7 cellular contexts compared by ENCODE assay signal in the genomic region with DNA sequence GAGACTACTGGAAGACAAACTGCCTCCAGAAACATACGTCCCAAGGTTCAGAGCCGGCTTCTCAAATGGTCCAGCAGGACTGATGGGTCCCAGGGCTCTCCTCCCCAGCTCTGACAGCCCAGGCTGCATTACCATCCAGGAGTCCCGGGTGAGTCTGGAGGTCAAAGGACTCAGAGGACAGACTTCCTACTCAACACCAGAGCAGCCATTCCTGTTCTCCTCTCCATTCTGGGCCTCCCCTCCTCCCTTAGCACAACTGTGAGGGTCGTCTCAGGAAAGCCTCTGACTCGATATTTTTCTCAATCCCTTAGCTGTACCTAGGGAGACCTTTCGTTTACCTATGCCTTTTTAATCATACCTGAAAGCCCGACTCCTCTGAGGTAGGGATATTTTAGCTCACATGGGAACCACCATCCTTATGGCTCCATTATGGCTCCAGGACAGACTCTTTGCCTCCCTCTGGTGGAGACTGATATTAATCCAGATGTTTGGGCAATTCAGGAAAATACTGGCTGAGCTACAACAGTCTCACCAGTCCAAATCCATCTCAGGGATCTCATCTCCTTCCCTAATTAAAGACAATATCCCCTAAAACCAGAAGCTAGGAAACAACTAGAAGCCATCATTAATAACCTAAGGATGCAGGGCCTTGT.
DNase-seq lines count a peak whose midpoint lies in the region; ATAC-seq and TF ChIP-seq lines count a peak whose summit lies in the region.
"Not testable (repeated sequence)": the region's sequence is repeated elsewhere in the genome, so short reads cannot be mapped to it uniquely, and the experiment has no call there.

No MANE protein-coding gene starts in this region.

- not testable (repeated sequence) for H3K27me3 ChIP-seq in GM23338 (ENCODE audit: insufficient read depth)

- POLR2A ChIA-PET in OCI-LY7 (lab: Charles Lee); activated B cell treated with CpG ODN at 0.5 μM for 24 hours (lab: Charles Lee): not testable (repeated sequence)

- not testable (repeated sequence) for H3K4me1 Mint-ChIP-seq in GM23338; activated B cell treated with CpG ODN at 0.5 μM for 24 hours; endothelial cell (ENCODE audit: unreplicated experiment); osteocyte (ENCODE audit: unreplicated experiment)

- not testable (repeated sequence) for H3K27ac Mint-ChIP-seq in GM23338; activated B cell treated with CpG ODN at 0.5 μM for 24 hours; endothelial cell (ENCODE audit: unreplicated experiment); osteocyte (ENCODE audit: unreplicated experiment)

- not testable (repeated sequence) for H3K9me3 ChIP-seq in OCI-LY7 (ENCODE audit: low read length)

- ATAC-seq in GM23338 (peak; percentile 83), activated B cell treated with CpG ODN at 0.5 μM for 24 hours (ENCODE audit: low read depth) (peak; percentile 25), left colon (peak; percentile 66)

- H3K9me2 ChIP-seq in GM23338 (ENCODE audit: insufficient read depth); OCI-LY7 (ENCODE audit: insufficient read depth, low read length): not testable (repeated sequence)

- not testable (repeated sequence) for H3K27me3 Mint-ChIP-seq in GM23338 (ENCODE audit: insufficient read depth, low read depth, poor library complexity); activated B cell treated with CpG ODN at 0.5 μM for 24 hours; endothelial cell (ENCODE audit: unreplicated experiment); osteocyte (ENCODE audit: unreplicated experiment)

- not testable (repeated sequence) for DNase-seq in AG10803 (ENCODE audit: low read depth); GM23338 (ENCODE audit: low spot score); OCI-LY7 (ENCODE audit: low spot score); activated B cell treated with CpG ODN at 0.5 μM for 24 hours; left colon; osteocyte (ENCODE audit: extremely low spot score, unreplicated experiment)
- peak; percentile 21 for DNase-seq in endothelial cell (ENCODE audit: low spot score)

- TF ChIP-seq CTCF in AG10803 (conservative IDR thresholded peaks at IDR 0.05; ENCODE audit: low read length) (peak; percentile 8), GM23338 (conservative IDR thresholded peaks at IDR 0.05; ENCODE audit: low read depth in 2 of 2) (peak; percentile 29 to 41), OCI-LY7 (conservative IDR thresholded peaks at IDR 0.05; ENCODE audit: low read length) (0 out of 2 replicates have a peak, but pooled peaks have one; percentile 16), endothelial cell (IDR thresholded peaks at IDR 0.05; ENCODE audit: unreplicated experiment) (peak; percentile 17), osteocyte (IDR thresholded peaks at IDR 0.05) (peak; percentile 29)
- not testable (repeated sequence) for TF ChIP-seq CTCF in activated B cell treated with CpG ODN at 0.5 μM for 24 hours (IDR thresholded peaks at IDR 0.05)

- not testable (repeated sequence) for H3K4me1 ChIP-seq in GM23338 (ENCODE audit: insufficient read depth); OCI-LY7 (ENCODE audit: insufficient read depth, low read length, poor library complexity, severe bottlenecking)

- not testable (repeated sequence) for H3K27ac ChIP-seq in GM23338 (ENCODE audit: low read depth); OCI-LY7 (ENCODE audit: low read depth, low read length, poor library complexity, severe bottlenecking)

- intact Hi-C loops in OCI-LY7 (cut with micrococcal nuclease; ENCODE audit: unreplicated experiment); activated B cell treated with CpG ODN at 0.5 μM for 24 hours (cut with micrococcal nuclease); left colon (cut with DNase I, micrococcal nuclease): not testable (repeated sequence)

- H2AFZ ChIP-seq in GM23338; OCI-LY7 (ENCODE audit: low read length): not testable (repeated sequence)

- not testable (repeated sequence) for H3K9me3 Mint-ChIP-seq in GM23338; activated B cell treated with CpG ODN at 0.5 μM for 24 hours; endothelial cell (ENCODE audit: unreplicated experiment); osteocyte (ENCODE audit: unreplicated experiment)

- not testable (repeated sequence) for H3K36me3 ChIP-seq in GM23338 (ENCODE audit: insufficient read depth); OCI-LY7 (ENCODE audit: insufficient read depth, low read length)

- H4K20me1 ChIP-seq in GM23338 (replicated peaks; ENCODE audit: insufficient read depth); OCI-LY7 (ENCODE audit: insufficient read depth, low read length): not testable (repeated sequence)

- not testable (repeated sequence) for H3K36me3 Mint-ChIP-seq in GM23338 (ENCODE audit: low read depth); activated B cell treated with CpG ODN at 0.5 μM for 24 hours (ENCODE audit: low read depth); endothelial cell (ENCODE audit: low read depth, unreplicated experiment); osteocyte (ENCODE audit: unreplicated experiment)

- not testable (repeated sequence) for H3K4me3 Mint-ChIP-seq in GM23338; activated B cell treated with CpG ODN at 0.5 μM for 24 hours; endothelial cell (ENCODE audit: unreplicated experiment); osteocyte (ENCODE audit: unreplicated experiment)

- CTCF ChIA-PET in OCI-LY7 (lab: Charles Lee; ENCODE audit: unreplicated experiment); activated B cell treated with CpG ODN at 0.5 μM for 24 hours (lab: Charles Lee): not testable (repeated sequence)

- H3K79me2 ChIP-seq in GM23338 (replicated peaks; ENCODE audit: insufficient read depth); OCI-LY7 (ENCODE audit: insufficient read depth, low read depth, low read length): not testable (repeated sequence)

- H3F3A ChIP-seq in GM23338 (replicated peaks; ENCODE audit: low read depth) = not testable (repeated sequence)

- BruUV-seq in OCI-LY7 (replicated peaks; lab: Mats Ljungman, UMichigan) = not testable (repeated sequence)

- not testable (repeated sequence) for H3K4me3 ChIP-seq in AG10803 (ENCODE audit: low read length); GM23338; OCI-LY7 (ENCODE audit: low read depth, low read length, poor library complexity, severe bottlenecking)

- H3K4me2 ChIP-seq in GM23338; OCI-LY7 (ENCODE audit: low read length): not testable (repeated sequence)

Comparison
In these comparisons a context has a peak if more than half of its experiments do, and no peak if none do; other contexts are left out.
1. ATAC-seq: peak in every context shown above with its lines; median percentile 83 in GM23338; 66 in left colon; 25 in activated B cell treated with CpG ODN at 0.5 μM for 24 hours.